20 cellular contexts compared by ENCODE assay signal in the genomic region with DNA sequence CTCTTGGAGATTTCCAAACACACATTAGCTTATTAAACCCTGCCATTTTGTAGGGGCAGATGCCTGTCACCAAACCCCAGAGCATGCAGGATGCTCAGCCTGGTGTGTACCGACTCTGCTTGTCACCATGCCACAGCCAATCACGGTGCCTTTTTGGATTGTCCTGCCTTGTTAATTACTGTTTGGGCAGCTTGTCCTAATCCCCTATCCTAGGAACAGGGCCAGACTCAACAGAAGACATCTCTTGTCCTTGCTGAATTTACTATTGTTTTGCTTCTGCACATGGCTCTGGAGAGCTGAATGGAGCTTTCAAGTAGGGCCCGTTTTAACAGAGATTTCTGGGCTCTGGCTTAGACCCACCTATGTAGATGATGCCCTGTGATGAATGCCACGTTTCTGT.
DNase-seq lines count a peak whose midpoint lies in the region; ATAC-seq and TF ChIP-seq lines count a peak whose summit lies in the region.
"Had no signal": no experiment of that assay in that cellular context is flagged by ENCODE, and none has a peak within 500 bp of the region (broad histone marks: within the 10 kb centered on the region; RNA-seq: fewer than 3 reads in every experiment).

No MANE protein-coding gene starts in this region.

- CTCF ChIA-PET in HEK293T (lab: Yijun Ruan, JAX) = no interaction called here

- POLR2A ChIA-PET in HEK293T (lab: Yijun Ruan, JAX) = no interaction called here

- H3K27ac ChIP-seq in cingulate gyrus (ENCODE audit: low read depth, low read length) = peak overlapping the region; percentile 76
- H3K27ac ChIP-seq: C4-2B had no signal

- peak; percentile 7 for DNase-seq in NCI-H748 (lab: John Stamatoyannopoulos, UW; ENCODE audit: unreplicated experiment)
- DNase-seq in NCI-H748 treated with DMSO at 0.1 percent for 48 hours (lab: John Stamatoyannopoulos, UW) = no peak
- peak; percentile 95 for DNase-seq in midbrain (lab: John Stamatoyannopoulos, UW)
- peak; percentile 98 for DNase-seq in superior temporal gyrus (ENCODE audit: extremely low spot score)
- no peak for DNase-seq in cerebellum (ENCODE audit: low spot score)
- DNase-seq in HEK293T (ENCODE audit: extremely low spot score) = no peak
- DNase-seq: 8988T, Caco-2, DMS53, H9, Karpas-422, MM.1S, NCI-H1436 treated with DMSO at 0.1 percent for 48 hours, NCI-H2081 treated with DMSO at 0.1 percent for 48 hours, NCI-H526 treated with DMSO at 0.1 percent for 48 hours had no signal

- ATAC-seq in GM19328 (IDR thresholded peaks at IDR 0.05; ENCODE audit: unreplicated experiment) = no peak
- ATAC-seq: Panc1, Right ventricle myocardium inferior had no signal

TF ChIP-seq in HEK293T, 16 proteins besides CTCF, POLR2A, EP300 and RAD21:
- TF ChIP-seq HDGF (IDR thresholded peaks at IDR 0.05; ENCODE audit: borderline replicate concordance) (no peak), SP1 (IDR thresholded peaks at IDR 0.05) (no peak), FOXM1 (IDR thresholded peaks at IDR 0.05; ENCODE audit: borderline replicate concordance) (no peak), ARNT (IDR thresholded peaks at IDR 0.05) (no peak), TARDBP (IDR thresholded peaks at IDR 0.05) (no peak), NFRKB (IDR thresholded peaks at IDR 0.05) (no peak), ELF4 (IDR thresholded peaks at IDR 0.05) (no peak), SUZ12 (IDR thresholded peaks at IDR 0.05) (no peak), BHLHE40 (IDR thresholded peaks at IDR 0.05; ENCODE audit: borderline replicate concordance) (no peak)
- TF ChIP-seq, protein P1, sequence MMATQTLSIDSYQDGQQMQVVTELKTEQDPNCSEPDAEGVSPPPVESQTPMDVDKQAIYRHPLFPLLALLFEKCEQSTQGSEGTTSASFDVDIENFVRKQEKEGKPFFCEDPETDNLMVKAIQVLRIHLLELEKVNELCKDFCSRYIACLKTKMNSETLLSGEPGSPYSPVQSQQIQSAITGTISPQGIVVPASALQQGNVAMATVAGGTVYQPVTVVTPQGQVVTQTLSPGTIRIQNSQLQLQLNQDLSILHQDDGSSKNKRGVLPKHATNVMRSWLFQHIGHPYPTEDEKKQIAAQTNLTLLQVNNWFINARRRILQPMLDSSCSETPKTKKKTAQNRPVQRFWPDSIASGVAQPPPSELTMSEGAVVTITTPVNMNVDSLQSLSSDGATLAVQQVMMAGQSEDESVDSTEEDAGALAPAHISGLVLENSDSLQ (IDR thresholded peaks at IDR 0.05) = no peak

Comparison
In these comparisons a context has a peak if more than half of its experiments do, and no peak if none do; other contexts are left out.
1. DNase-seq: peak in NCI-H748 (single experiment), midbrain (single experiment) and superior temporal gyrus (single experiment); none in NCI-H748 treated with DMSO at 0.1 percent for 48 hours (single experiment), cerebellum (single experiment) and HEK293T (single experiment).